Comparison of ENCODE assay signal across 1 cellular context in the genomic region with DNA sequence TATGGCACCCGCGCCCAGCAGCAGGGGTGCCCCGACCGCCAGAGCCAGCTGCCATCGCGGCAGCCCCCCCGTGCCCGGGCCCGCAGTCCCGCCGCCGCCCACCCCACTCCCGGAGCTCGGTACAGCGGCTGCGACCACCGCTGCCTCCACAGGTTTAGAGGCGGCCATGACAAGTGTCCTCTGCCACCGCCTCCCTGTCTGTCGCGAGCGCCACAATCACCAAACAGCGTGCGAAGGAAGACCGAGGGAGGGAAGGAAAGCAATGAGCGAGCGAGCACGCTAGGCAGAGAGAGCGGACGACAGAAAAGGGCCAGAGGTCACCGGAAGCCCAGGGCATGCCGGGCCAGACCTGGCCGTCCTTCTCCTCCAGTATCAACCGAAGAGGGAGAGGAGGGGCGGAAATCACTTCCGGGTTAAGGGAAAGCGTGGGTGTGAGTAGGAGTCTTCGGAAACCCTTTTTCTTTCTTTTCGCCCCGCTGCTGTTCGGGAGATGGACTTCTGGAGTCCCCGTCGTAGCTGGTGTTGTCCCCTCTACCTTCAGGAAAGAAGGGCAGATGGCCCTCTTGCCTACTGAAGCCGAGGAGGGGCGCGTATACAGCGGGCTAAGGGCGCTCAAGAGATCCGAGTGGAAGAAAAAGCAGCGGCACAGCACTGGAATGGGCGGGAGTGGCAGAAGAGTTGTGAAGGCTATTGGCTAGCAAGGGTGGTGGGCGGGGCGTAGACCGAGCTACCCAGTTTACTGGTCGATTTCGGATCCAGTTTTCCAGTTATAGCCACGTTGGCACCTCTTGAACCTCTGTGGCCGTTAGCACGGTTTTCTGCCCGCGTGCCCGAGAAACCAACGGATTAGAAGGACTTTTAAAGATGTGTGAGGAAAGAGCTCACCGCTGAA.
TF ChIP-seq lines count a peak whose summit lies in the region.

A gene with protein sequence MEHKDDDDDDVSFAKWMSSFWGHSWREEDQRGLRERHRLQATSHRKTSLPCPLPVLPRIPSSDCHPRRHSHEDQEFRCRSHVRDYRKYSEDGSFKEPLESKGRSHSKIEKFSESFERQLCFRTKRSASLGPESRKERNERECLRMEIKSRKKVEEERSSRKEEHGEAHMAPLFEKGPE (plus strand): TSS at position 758 of the 892 bp plus-strand sequence. CDS start 28,191 bp downstream, outside the sequence.
A gene (minus strand): TSS at position 308 of the 892 bp plus-strand sequence. CDS start 140 bp downstream, at position 168.

TF ChIP-seq in WTC11, 78 proteins besides CTCF, POLR2A, EP300 and RAD21 (continued from another document and continues in another):
- TF ChIP-seq, protein P1, sequence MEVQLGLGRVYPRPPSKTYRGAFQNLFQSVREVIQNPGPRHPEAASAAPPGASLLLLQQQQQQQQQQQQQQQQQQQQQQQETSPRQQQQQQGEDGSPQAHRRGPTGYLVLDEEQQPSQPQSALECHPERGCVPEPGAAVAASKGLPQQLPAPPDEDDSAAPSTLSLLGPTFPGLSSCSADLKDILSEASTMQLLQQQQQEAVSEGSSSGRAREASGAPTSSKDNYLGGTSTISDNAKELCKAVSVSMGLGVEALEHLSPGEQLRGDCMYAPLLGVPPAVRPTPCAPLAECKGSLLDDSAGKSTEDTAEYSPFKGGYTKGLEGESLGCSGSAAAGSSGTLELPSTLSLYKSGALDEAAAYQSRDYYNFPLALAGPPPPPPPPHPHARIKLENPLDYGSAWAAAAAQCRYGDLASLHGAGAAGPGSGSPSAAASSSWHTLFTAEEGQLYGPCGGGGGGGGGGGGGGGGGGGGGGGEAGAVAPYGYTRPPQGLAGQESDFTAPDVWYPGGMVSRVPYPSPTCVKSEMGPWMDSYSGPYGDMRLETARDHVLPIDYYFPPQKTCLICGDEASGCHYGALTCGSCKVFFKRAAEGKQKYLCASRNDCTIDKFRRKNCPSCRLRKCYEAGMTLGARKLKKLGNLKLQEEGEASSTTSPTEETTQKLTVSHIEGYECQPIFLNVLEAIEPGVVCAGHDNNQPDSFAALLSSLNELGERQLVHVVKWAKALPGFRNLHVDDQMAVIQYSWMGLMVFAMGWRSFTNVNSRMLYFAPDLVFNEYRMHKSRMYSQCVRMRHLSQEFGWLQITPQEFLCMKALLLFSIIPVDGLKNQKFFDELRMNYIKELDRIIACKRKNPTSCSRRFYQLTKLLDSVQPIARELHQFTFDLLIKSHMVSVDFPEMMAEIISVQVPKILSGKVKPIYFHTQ (CRISPR knock-in tag; IDR thresholded peaks at IDR 0.05): no peak
- TF ChIP-seq, protein P2, sequence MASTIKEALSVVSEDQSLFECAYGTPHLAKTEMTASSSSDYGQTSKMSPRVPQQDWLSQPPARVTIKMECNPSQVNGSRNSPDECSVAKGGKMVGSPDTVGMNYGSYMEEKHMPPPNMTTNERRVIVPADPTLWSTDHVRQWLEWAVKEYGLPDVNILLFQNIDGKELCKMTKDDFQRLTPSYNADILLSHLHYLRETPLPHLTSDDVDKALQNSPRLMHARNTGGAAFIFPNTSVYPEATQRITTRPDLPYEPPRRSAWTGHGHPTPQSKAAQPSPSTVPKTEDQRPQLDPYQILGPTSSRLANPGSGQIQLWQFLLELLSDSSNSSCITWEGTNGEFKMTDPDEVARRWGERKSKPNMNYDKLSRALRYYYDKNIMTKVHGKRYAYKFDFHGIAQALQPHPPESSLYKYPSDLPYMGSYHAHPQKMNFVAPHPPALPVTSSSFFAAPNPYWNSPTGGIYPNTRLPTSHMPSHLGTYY (CRISPR knock-in tag; IDR thresholded peaks at IDR 0.05): no peak
- no peak; the same call in 1 of the 2 replicates for TF ChIP-seq ESRRA (CRISPR knock-in tag; IDR thresholded peaks at IDR 0.05; ENCODE audit: borderline replicate concordance)
- TF ChIP-seq ZBTB21 (CRISPR knock-in tag; IDR thresholded peaks at IDR 0.05; ENCODE audit: borderline replicate concordance): peak; percentile 57; the same call in 1 of the 2 replicates
- TF ChIP-seq, protein P3, sequence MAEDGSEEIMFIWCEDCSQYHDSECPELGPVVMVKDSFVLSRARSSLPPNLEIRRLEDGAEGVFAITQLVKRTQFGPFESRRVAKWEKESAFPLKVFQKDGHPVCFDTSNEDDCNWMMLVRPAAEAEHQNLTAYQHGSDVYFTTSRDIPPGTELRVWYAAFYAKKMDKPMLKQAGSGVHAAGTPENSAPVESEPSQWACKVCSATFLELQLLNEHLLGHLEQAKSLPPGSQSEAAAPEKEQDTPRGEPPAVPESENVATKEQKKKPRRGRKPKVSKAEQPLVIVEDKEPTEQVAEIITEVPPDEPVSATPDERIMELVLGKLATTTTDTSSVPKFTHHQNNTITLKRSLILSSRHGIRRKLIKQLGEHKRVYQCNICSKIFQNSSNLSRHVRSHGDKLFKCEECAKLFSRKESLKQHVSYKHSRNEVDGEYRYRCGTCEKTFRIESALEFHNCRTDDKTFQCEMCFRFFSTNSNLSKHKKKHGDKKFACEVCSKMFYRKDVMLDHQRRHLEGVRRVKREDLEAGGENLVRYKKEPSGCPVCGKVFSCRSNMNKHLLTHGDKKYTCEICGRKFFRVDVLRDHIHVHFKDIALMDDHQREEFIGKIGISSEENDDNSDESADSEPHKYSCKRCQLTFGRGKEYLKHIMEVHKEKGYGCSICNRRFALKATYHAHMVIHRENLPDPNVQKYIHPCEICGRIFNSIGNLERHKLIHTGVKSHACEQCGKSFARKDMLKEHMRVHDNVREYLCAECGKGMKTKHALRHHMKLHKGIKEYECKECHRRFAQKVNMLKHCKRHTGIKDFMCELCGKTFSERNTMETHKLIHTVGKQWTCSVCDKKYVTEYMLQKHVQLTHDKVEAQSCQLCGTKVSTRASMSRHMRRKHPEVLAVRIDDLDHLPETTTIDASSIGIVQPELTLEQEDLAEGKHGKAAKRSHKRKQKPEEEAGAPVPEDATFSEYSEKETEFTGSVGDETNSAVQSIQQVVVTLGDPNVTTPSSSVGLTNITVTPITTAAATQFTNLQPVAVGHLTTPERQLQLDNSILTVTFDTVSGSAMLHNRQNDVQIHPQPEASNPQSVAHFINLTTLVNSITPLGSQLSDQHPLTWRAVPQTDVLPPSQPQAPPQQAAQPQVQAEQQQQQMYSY (CRISPR knock-in tag; IDR thresholded peaks at IDR 0.05): no peak
- TF ChIP-seq ZNF396 (CRISPR knock-in tag; IDR thresholded peaks at IDR 0.05; ENCODE audit: borderline replicate concordance): no peak
- no peak for TF ChIP-seq RORB (CRISPR knock-in tag; IDR thresholded peaks at IDR 0.05)
- TF ChIP-seq GABPB1 (CRISPR knock-in tag; IDR thresholded peaks at IDR 0.05): peak; percentile 83; the same call in 1 of the 2 replicates
- TF ChIP-seq NFATC4 (CRISPR knock-in tag; IDR thresholded peaks at IDR 0.05): no peak
- TF ChIP-seq FOXJ3 (CRISPR knock-in tag; IDR thresholded peaks at IDR 0.05; ENCODE audit: borderline replicate concordance): no peak
- TF ChIP-seq ZNF317 (CRISPR knock-in tag; IDR thresholded peaks at IDR 0.05; ENCODE audit: borderline replicate concordance, low read depth): no peak
- TF ChIP-seq, protein P4, sequence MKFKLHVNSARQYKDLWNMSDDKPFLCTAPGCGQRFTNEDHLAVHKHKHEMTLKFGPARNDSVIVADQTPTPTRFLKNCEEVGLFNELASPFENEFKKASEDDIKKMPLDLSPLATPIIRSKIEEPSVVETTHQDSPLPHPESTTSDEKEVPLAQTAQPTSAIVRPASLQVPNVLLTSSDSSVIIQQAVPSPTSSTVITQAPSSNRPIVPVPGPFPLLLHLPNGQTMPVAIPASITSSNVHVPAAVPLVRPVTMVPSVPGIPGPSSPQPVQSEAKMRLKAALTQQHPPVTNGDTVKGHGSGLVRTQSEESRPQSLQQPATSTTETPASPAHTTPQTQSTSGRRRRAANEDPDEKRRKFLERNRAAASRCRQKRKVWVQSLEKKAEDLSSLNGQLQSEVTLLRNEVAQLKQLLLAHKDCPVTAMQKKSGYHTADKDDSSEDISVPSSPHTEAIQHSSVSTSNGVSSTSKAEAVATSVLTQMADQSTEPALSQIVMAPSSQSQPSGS (CRISPR knock-in tag; IDR thresholded peaks at IDR 0.05; ENCODE audit: borderline replicate concordance, low read depth): no peak
- TF ChIP-seq MXD4 (CRISPR knock-in tag; IDR thresholded peaks at IDR 0.05; ENCODE audit: borderline replicate concordance): no peak
- no peak for TF ChIP-seq ZNF121 (CRISPR knock-in tag; IDR thresholded peaks at IDR 0.05)
- TF ChIP-seq NFYB (CRISPR knock-in tag; conservative IDR thresholded peaks at IDR 0.05; ENCODE audit: low read depth): peak; percentile 2; the same call in 1 of the 2 replicates
- TF ChIP-seq, protein P5, sequence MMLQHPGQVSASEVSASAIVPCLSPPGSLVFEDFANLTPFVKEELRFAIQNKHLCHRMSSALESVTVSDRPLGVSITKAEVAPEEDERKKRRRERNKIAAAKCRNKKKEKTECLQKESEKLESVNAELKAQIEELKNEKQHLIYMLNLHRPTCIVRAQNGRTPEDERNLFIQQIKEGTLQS (CRISPR knock-in tag; conservative IDR thresholded peaks at IDR 0.05): no peak
- no peak for TF ChIP-seq GTF2I (CRISPR knock-in tag; conservative IDR thresholded peaks at IDR 0.05)
- peak; percentile 13; the same call in 1 of the 2 replicates for TF ChIP-seq TEAD1 (CRISPR knock-in tag; IDR thresholded peaks at IDR 0.05)
- peak; percentile 73 for TF ChIP-seq ETV6 (CRISPR knock-in tag; IDR thresholded peaks at IDR 0.05)
- peak; percentile 15; the same call in 1 of the 2 replicates for TF ChIP-seq HMGA2 (CRISPR knock-in tag; IDR thresholded peaks at IDR 0.05)
- TF ChIP-seq ZNF232 (CRISPR knock-in tag; IDR thresholded peaks at IDR 0.05): peak; percentile 18; the same call in 1 of the 2 replicates
- no peak for TF ChIP-seq NR1H2 (CRISPR knock-in tag; IDR thresholded peaks at IDR 0.05)
- TF ChIP-seq TP53 (CRISPR knock-in tag; IDR thresholded peaks at IDR 0.05): no peak
- no peak for TF ChIP-seq RELA (CRISPR knock-in tag; IDR thresholded peaks at IDR 0.05; ENCODE audit: borderline replicate concordance)
- TF ChIP-seq, protein P6, sequence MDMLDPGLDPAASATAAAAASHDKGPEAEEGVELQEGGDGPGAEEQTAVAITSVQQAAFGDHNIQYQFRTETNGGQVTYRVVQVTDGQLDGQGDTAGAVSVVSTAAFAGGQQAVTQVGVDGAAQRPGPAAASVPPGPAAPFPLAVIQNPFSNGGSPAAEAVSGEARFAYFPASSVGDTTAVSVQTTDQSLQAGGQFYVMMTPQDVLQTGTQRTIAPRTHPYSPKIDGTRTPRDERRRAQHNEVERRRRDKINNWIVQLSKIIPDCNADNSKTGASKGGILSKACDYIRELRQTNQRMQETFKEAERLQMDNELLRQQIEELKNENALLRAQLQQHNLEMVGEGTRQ (CRISPR knock-in tag; IDR thresholded peaks at IDR 0.05): no peak
- no peak for TF ChIP-seq SOX15 (CRISPR knock-in tag; IDR thresholded peaks at IDR 0.05)
- TF ChIP-seq, protein P7, sequence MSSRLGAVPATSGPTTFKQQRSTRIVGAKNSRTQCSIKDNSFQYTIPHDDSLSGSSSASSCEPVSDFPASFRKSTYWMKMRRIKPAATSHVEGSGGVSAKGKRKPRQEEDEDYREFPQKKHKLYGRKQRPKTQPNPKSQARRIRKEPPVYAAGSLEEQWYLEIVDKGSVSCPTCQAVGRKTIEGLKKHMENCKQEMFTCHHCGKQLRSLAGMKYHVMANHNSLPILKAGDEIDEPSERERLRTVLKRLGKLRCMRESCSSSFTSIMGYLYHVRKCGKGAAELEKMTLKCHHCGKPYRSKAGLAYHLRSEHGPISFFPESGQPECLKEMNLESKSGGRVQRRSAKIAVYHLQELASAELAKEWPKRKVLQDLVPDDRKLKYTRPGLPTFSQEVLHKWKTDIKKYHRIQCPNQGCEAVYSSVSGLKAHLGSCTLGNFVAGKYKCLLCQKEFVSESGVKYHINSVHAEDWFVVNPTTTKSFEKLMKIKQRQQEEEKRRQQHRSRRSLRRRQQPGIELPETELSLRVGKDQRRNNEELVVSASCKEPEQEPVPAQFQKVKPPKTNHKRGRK (CRISPR knock-in tag; IDR thresholded peaks at IDR 0.05; ENCODE audit: borderline replicate concordance): no peak
- TF ChIP-seq TCF7 (CRISPR knock-in tag; IDR thresholded peaks at IDR 0.05; ENCODE audit: low read depth): no peak
- TF ChIP-seq, protein P8, sequence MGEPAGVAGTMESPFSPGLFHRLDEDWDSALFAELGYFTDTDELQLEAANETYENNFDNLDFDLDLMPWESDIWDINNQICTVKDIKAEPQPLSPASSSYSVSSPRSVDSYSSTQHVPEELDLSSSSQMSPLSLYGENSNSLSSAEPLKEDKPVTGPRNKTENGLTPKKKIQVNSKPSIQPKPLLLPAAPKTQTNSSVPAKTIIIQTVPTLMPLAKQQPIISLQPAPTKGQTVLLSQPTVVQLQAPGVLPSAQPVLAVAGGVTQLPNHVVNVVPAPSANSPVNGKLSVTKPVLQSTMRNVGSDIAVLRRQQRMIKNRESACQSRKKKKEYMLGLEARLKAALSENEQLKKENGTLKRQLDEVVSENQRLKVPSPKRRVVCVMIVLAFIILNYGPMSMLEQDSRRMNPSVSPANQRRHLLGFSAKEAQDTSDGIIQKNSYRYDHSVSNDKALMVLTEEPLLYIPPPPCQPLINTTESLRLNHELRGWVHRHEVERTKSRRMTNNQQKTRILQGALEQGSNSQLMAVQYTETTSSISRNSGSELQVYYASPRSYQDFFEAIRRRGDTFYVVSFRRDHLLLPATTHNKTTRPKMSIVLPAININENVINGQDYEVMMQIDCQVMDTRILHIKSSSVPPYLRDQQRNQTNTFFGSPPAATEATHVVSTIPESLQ (CRISPR knock-in tag; IDR thresholded peaks at IDR 0.05): no peak
- TF ChIP-seq, protein P9, sequence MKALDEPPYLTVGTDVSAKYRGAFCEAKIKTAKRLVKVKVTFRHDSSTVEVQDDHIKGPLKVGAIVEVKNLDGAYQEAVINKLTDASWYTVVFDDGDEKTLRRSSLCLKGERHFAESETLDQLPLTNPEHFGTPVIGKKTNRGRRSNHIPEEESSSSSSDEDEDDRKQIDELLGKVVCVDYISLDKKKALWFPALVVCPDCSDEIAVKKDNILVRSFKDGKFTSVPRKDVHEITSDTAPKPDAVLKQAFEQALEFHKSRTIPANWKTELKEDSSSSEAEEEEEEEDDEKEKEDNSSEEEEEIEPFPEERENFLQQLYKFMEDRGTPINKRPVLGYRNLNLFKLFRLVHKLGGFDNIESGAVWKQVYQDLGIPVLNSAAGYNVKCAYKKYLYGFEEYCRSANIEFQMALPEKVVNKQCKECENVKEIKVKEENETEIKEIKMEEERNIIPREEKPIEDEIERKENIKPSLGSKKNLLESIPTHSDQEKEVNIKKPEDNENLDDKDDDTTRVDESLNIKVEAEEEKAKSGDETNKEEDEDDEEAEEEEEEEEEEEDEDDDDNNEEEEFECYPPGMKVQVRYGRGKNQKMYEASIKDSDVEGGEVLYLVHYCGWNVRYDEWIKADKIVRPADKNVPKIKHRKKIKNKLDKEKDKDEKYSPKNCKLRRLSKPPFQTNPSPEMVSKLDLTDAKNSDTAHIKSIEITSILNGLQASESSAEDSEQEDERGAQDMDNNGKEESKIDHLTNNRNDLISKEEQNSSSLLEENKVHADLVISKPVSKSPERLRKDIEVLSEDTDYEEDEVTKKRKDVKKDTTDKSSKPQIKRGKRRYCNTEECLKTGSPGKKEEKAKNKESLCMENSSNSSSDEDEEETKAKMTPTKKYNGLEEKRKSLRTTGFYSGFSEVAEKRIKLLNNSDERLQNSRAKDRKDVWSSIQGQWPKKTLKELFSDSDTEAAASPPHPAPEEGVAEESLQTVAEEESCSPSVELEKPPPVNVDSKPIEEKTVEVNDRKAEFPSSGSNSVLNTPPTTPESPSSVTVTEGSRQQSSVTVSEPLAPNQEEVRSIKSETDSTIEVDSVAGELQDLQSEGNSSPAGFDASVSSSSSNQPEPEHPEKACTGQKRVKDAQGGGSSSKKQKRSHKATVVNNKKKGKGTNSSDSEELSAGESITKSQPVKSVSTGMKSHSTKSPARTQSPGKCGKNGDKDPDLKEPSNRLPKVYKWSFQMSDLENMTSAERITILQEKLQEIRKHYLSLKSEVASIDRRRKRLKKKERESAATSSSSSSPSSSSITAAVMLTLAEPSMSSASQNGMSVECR (CRISPR knock-in tag; IDR thresholded peaks at IDR 0.05; ENCODE audit: borderline replicate concordance): 0 out of 2 replicates have a peak, but pooled peaks have one; percentile 40
